ENCODE assay signal across 11 cellular contexts in genomic region chr19:18684642-18684993, GRCh38. TPM values are rescaled to one million over a fixed set of nuclear protein-coding genes. Genes with fewer than 3 reads are reported as not detected.
DNase-seq lines count a peak whose midpoint lies in the region; ATAC-seq and TF ChIP-seq lines count a peak whose summit lies in the region.
"Had no signal": no experiment of that assay in that cellular context is flagged by ENCODE, and none has a peak within 500 bp of the region (broad histone marks: within the 10 kb centered on the region; RNA-seq: fewer than 3 reads in every experiment).

No MANE protein-coding gene starts in this region.

- H3K36me3 ChIP-seq in mucosa of stomach (ENCODE audit: control insufficient read depth, insufficient read depth, low read length): no peaks in the 10 kb centered on the region
- H3K36me3 ChIP-seq: neutrophil had no signal

- H3K9me3 ChIP-seq in mucosa of stomach (ENCODE audit: control insufficient read depth, low read length): no peaks in the 10 kb centered on the region
- H3K9me3 ChIP-seq: neutrophil had no signal

- H3K27me3 Mint-ChIP-seq in activated naive CD4-positive, alpha-beta T cell treated with anti-CD3 and anti-CD28 coated beads, Interleukin-2, amount 10 ng/mL, durations not matched to agents 7 days and 5 days: peaks cover 8% of the 10 kb centered on the region
- H3K27me3 Mint-ChIP-seq in activated naive CD8-positive, alpha-beta T cell: no peaks in the 10 kb centered on the region
- no peaks in the 10 kb centered on the region for H3K27me3 Mint-ChIP-seq in type B pancreatic cell

- peaks cover 14% of the 10 kb centered on the region for H3K4me1 ChIP-seq in mucosa of stomach (ENCODE audit: control insufficient read depth, insufficient read depth, low read length)

- H3K9ac ChIP-seq in mucosa of stomach (ENCODE audit: low read length): peak overlapping the region; percentile 53

- no peaks in the 10 kb centered on the region for H3K27me3 ChIP-seq in mucosa of stomach (ENCODE audit: control insufficient read depth, insufficient read depth, low read length)
- H3K27me3 ChIP-seq: neutrophil had no signal

- peaks cover 20% of the 10 kb centered on the region for H3K4me1 Mint-ChIP-seq in activated naive CD4-positive, alpha-beta T cell treated with anti-CD3 and anti-CD28 coated beads, Interleukin-2, amount 10 ng/mL, durations not matched to agents 7 days and 5 days
- peaks cover 38% of the 10 kb centered on the region for H3K4me1 Mint-ChIP-seq in activated naive CD8-positive, alpha-beta T cell (ENCODE audit: low read depth)
- H3K4me1 Mint-ChIP-seq in type B pancreatic cell (ENCODE audit: unreplicated experiment): peaks cover 4% of the 10 kb centered on the region

- DNase-seq in activated naive CD4-positive, alpha-beta T cell treated with anti-CD3 and anti-CD28 coated beads, Interleukin-2, amount 10 ng/mL, durations not matched to agents 7 days and 5 days: no peak
- DNase-seq in activated naive CD4-positive, alpha-beta T cell treated with anti-CD3 and anti-CD28 coated beads, Interleukin-2, amount 50 U/mL, for 16 hours: no peak
- DNase-seq in type B pancreatic cell (ENCODE audit: extremely low spot score, unreplicated experiment) (no peak), retina (no peak)
- DNase-seq: activated CD4-positive, alpha-beta T cell treated with anti-CD3 and anti-CD28 coated beads, Interleukin-2, amount 50 U/mL, for 4 hours; NCI-H526 treated with DMSO at 0.1 percent for 48 hours had no signal

- H3K4me3 ChIP-seq in mucosa of stomach (ENCODE audit: low read length): peak overlapping the region; percentile 56

- CTCF ChIA-PET in activated naive CD4-positive, alpha-beta T cell treated with anti-CD3 and anti-CD28 coated beads, Interleukin-2, amount 10 ng/mL, durations not matched to agents 7 days and 5 days (lab: Charles Lee): no interaction called here

- ATAC-seq in GM18867 (IDR thresholded peaks at IDR 0.05; ENCODE audit: unreplicated experiment) (no peak), HG02642 (IDR thresholded peaks at IDR 0.05; ENCODE audit: poor library complexity, unreplicated experiment) (no peak)

- no peaks in the 10 kb centered on the region for H3K36me3 Mint-ChIP-seq in activated naive CD4-positive, alpha-beta T cell treated with anti-CD3 and anti-CD28 coated beads, Interleukin-2, amount 10 ng/mL, durations not matched to agents 7 days and 5 days
- no peaks in the 10 kb centered on the region for H3K36me3 Mint-ChIP-seq in activated naive CD8-positive, alpha-beta T cell
- H3K36me3 Mint-ChIP-seq in type B pancreatic cell: no peaks in the 10 kb centered on the region

- TF ChIP-seq CTCF in type B pancreatic cell (conservative IDR thresholded peaks at IDR 0.05): no peak

- H3K27ac Mint-ChIP-seq in activated naive CD4-positive, alpha-beta T cell treated with anti-CD3 and anti-CD28 coated beads, Interleukin-2, amount 10 ng/mL, durations not matched to agents 7 days and 5 days: no peak overlapping the region
- no peak overlapping the region for H3K27ac Mint-ChIP-seq in activated naive CD8-positive, alpha-beta T cell
- peak overlapping the region; percentile 46 for H3K27ac Mint-ChIP-seq in type B pancreatic cell

- H3K4me3 Mint-ChIP-seq in activated naive CD4-positive, alpha-beta T cell treated with anti-CD3 and anti-CD28 coated beads, Interleukin-2, amount 10 ng/mL, durations not matched to agents 7 days and 5 days: peak overlapping the region; percentile 66
- peak overlapping the region; percentile 72 for H3K4me3 Mint-ChIP-seq in activated naive CD8-positive, alpha-beta T cell
- peak overlapping the region; percentile 80 for H3K4me3 Mint-ChIP-seq in type B pancreatic cell

- H3K9me3 Mint-ChIP-seq in activated naive CD4-positive, alpha-beta T cell treated with anti-CD3 and anti-CD28 coated beads, Interleukin-2, amount 10 ng/mL, durations not matched to agents 7 days and 5 days: no peaks in the 10 kb centered on the region
- H3K9me3 Mint-ChIP-seq in activated naive CD8-positive, alpha-beta T cell (ENCODE audit: low read depth): no peaks in the 10 kb centered on the region
- no peaks in the 10 kb centered on the region for H3K9me3 Mint-ChIP-seq in type B pancreatic cell

RNA-seq across cellular contexts. Expression of gene CRTC1, which starts 1.1 kb away (rescaled TPM):
- 14.2 and 20.2 TPM in 2 replicates for total RNA-seq in type B pancreatic cell (ENCODE audit: low replicate concordance)

RNA-seq across cellular contexts. Expression of gene KLHL26, which starts 47.8 kb away (rescaled TPM):
- total RNA-seq in type B pancreatic cell (ENCODE audit: low replicate concordance): 11.0 and 11.1 TPM in 2 replicates
